11 cellular contexts compared by ENCODE assay signal in genomic region chr6:41561386-41561785, GRCh38. TPM values are rescaled to one million over a fixed set of nuclear protein-coding genes. Genes with fewer than 3 reads are reported as not detected.
DNase-seq lines count a peak whose midpoint lies in the region; ATAC-seq and TF ChIP-seq lines count a peak whose summit lies in the region.
"Had no signal": no experiment of that assay in that cellular context is flagged by ENCODE, and none has a peak within 500 bp of the region (broad histone marks: within the 10 kb centered on the region; RNA-seq: fewer than 3 reads in every experiment).

No MANE protein-coding gene starts in this region.

- H3K36me3 ChIP-seq in A673 (ENCODE audit: insufficient read depth, low read length, poor library complexity, severe bottlenecking) = peaks cover 11% of the 10 kb centered on the region

- H3K36me3 Mint-ChIP-seq in activated CD8-positive, alpha-beta T cell treated with anti-CD3 and anti-CD28 coated beads, Interleukin-2, amount 10 ng/mL, durations not matched to agents 7 days and 5 days (ENCODE audit: low read depth) = peaks cover 8% of the 10 kb centered on the region
- H3K36me3 Mint-ChIP-seq in mesothelial cell of epicardium (peaks cover 14% of the 10 kb centered on the region), MCF 10A (ENCODE audit: insufficient read depth, unreplicated experiment) (no peaks in the 10 kb centered on the region)

- ATAC-seq in activated CD8-positive, alpha-beta T cell treated with anti-CD3 and anti-CD28 coated beads, Interleukin-2, amount 10 ng/mL, durations not matched to agents 7 days and 5 days = peak; percentile 2
- no peak for ATAC-seq in HG02870 (IDR thresholded peaks at IDR 0.05; ENCODE audit: unreplicated experiment)

- POLR2A ChIA-PET in A673 (lab: Charles Lee; ENCODE audit: low non-redundant PET) = no interaction called here
- POLR2A ChIA-PET in activated CD8-positive, alpha-beta T cell treated with anti-CD3 and anti-CD28 coated beads, Interleukin-2, amount 10 ng/mL, durations not matched to agents 7 days and 5 days (lab: Charles Lee) = no interaction called here
- POLR2A ChIA-PET in MCF 10A (lab: Yijun Ruan, JAX) = no interaction called here

- H3K9me3 Mint-ChIP-seq in activated CD8-positive, alpha-beta T cell treated with anti-CD3 and anti-CD28 coated beads, Interleukin-2, amount 10 ng/mL, durations not matched to agents 7 days and 5 days (ENCODE audit: insufficient read depth) = no peaks in the 10 kb centered on the region
- no peaks in the 10 kb centered on the region for H3K9me3 Mint-ChIP-seq in mesothelial cell of epicardium
- H3K9me3 Mint-ChIP-seq in MCF 10A (ENCODE audit: unreplicated experiment) = no peaks in the 10 kb centered on the region

- peak overlapping the region; percentile 39 for H3K4me3 ChIP-seq in A673 (ENCODE audit: low read depth, low read length, poor library complexity, severe bottlenecking)
- H3K4me3 ChIP-seq in GM12864 (ENCODE audit: low read depth, low read length) = peak overlapping the region; percentile 62
- H3K4me3 ChIP-seq: mucosa of descending colon had no signal

- BruUV-seq in A673 (replicated peaks; lab: Mats Ljungman, UMichigan) (no TSS peak), MCF 10A (replicated peaks; lab: Mats Ljungman, UMichigan) (no TSS peak)

- no peaks in the 10 kb centered on the region for H3K27me3 ChIP-seq in A673 (replicated peaks; ENCODE audit: insufficient read depth, low read depth, low read length, poor library complexity)
- H3K27me3 ChIP-seq: Peyer's patch had no signal

- CTCF ChIA-PET in A673 (lab: Charles Lee) (no interaction called here), MCF 10A (lab: Yijun Ruan, JAX) (no interaction called here)
- CTCF ChIA-PET in activated CD8-positive, alpha-beta T cell treated with anti-CD3 and anti-CD28 coated beads, Interleukin-2, amount 10 ng/mL, durations not matched to agents 7 days and 5 days (lab: Charles Lee) = no interaction called here

- no peak overlapping the region for H3K27ac Mint-ChIP-seq in activated CD8-positive, alpha-beta T cell treated with anti-CD3 and anti-CD28 coated beads, Interleukin-2, amount 10 ng/mL, durations not matched to agents 7 days and 5 days
- H3K27ac Mint-ChIP-seq in mesothelial cell of epicardium = peak overlapping the region; percentile 24
- no peak overlapping the region for H3K27ac Mint-ChIP-seq in MCF 10A (ENCODE audit: low read depth, unreplicated experiment)

- peaks cover 42% of the 10 kb centered on the region for H3K27me3 Mint-ChIP-seq in activated CD8-positive, alpha-beta T cell treated with anti-CD3 and anti-CD28 coated beads, Interleukin-2, amount 10 ng/mL, durations not matched to agents 7 days and 5 days (ENCODE audit: low read depth)
- no peaks in the 10 kb centered on the region for H3K27me3 Mint-ChIP-seq in mesothelial cell of epicardium (ENCODE audit: low read depth)
- no peaks in the 10 kb centered on the region for H3K27me3 Mint-ChIP-seq in MCF 10A (ENCODE audit: insufficient read depth, unreplicated experiment)

- H3K27ac ChIP-seq in A673 (ENCODE audit: low read depth, low read length, poor library complexity, severe bottlenecking) = peak overlapping the region; percentile 72

- H3K4me3 Mint-ChIP-seq in activated CD8-positive, alpha-beta T cell treated with anti-CD3 and anti-CD28 coated beads, Interleukin-2, amount 10 ng/mL, durations not matched to agents 7 days and 5 days = no peak overlapping the region
- peak overlapping the region; percentile 82 for H3K4me3 Mint-ChIP-seq in mesothelial cell of epicardium
- H3K4me3 Mint-ChIP-seq in MCF 10A (ENCODE audit: unreplicated experiment) = no peak overlapping the region

- intact Hi-C loops in A673 (cut with micrococcal nuclease; ENCODE audit: unreplicated experiment) = no loop called here
- intact Hi-C loops in MCF 10A (cut with micrococcal nuclease) = no loop called here

- H3K4me1 Mint-ChIP-seq in activated CD8-positive, alpha-beta T cell treated with anti-CD3 and anti-CD28 coated beads, Interleukin-2, amount 10 ng/mL, durations not matched to agents 7 days and 5 days (ENCODE audit: low read depth) = peaks cover 29% of the 10 kb centered on the region
- H3K4me1 Mint-ChIP-seq in mesothelial cell of epicardium (peaks cover 29% of the 10 kb centered on the region), MCF 10A (ENCODE audit: insufficient read depth, unreplicated experiment) (no peaks in the 10 kb centered on the region)

- DNase-seq in A673 (ENCODE audit: low spot score) (no peak), GM12864 (ENCODE audit: low read depth) (no peak), mesothelial cell of epicardium (ENCODE audit: low spot score in 2 of 2, unreplicated experiment in 2 of 2) (no peak), cerebellum (ENCODE audit: low spot score) (no peak), MCF 10A (ENCODE audit: unreplicated experiment) (no peak), NCI-H2227 treated with DMSO at 0.1 percent for 48 hours (lab: John Stamatoyannopoulos, UW) (no peak)
- no peak for DNase-seq in activated CD8-positive, alpha-beta T cell treated with anti-CD3 and anti-CD28 coated beads, Interleukin-2, amount 10 ng/mL, durations not matched to agents 7 days and 5 days
- DNase-seq: NCI-H2081 treated with DMSO at 0.1 percent for 48 hours had no signal

- H3K4me1 ChIP-seq in A673 (ENCODE audit: insufficient read depth, low read length, poor library complexity, severe bottlenecking) = peaks cover 44% of the 10 kb centered on the region

- no peaks in the 10 kb centered on the region for H3K9me3 ChIP-seq in A673 (ENCODE audit: low read depth, low read length, poor library complexity, severe bottlenecking)
- H3K9me3 ChIP-seq: mucosa of descending colon, Peyer's patch had no signal

- TF ChIP-seq CTCF in A673 (conservative IDR thresholded peaks at IDR 0.05; ENCODE audit: low read depth, low read length) (no peak), GM12864 (IDR thresholded peaks at IDR 0.05; ENCODE audit: low read depth, low read length, missing control alignments) (no peak), mesothelial cell of epicardium (IDR thresholded peaks at IDR 0.05; ENCODE audit: unreplicated experiment) (no peak), MCF 10A (IDR thresholded peaks at IDR 0.05; ENCODE audit: unreplicated experiment) (no peak)

RNA-seq across cellular contexts. Expression of gene FOXP4, which starts 15.2 kb away (rescaled TPM):
- total RNA-seq in A673 (2021) (53.9 and 56.7 TPM in 2 replicates), mesothelial cell of epicardium (85.1 to 91.0 TPM (median 87.9 TPM) in 3 replicates), cerebellum (9.2 TPM), MCF 10A (2022) (16.5 and 18.4 TPM in 2 replicates)
- 1 to 10 TPM; 6.7 to 7.1 TPM for total RNA-seq in activated CD8-positive, alpha-beta T cell treated with anti-CD3 and anti-CD28 coated beads, Interleukin-2, amount 10 ng/mL, durations not matched to agents 7 days and 5 days
